18 cellular contexts compared by ENCODE assay signal in genomic region chr1:203311368-203312301, GRCh38. TPM values are rescaled to one million over a fixed set of nuclear protein-coding genes. Genes with fewer than 3 reads are reported as not detected.
DNase-seq lines count a peak whose midpoint lies in the region; ATAC-seq and TF ChIP-seq lines count a peak whose summit lies in the region.
"Had no signal": no experiment of that assay in that cellular context is flagged by ENCODE, and none has a peak within 500 bp of the region (broad histone marks: within the 10 kb centered on the region; RNA-seq: fewer than 3 reads in every experiment).

No MANE protein-coding gene starts in this region.

- intact Hi-C loops in activated B cell treated with CpG ODN at 0.5 μM for 24 hours (cut with micrococcal nuclease) = loop anchor here (1.0 kb wide), 1 partner anchor 9 kb away; no protein-coding TSS in a partner anchor

- H3K9me3 ChIP-seq in CD4-positive, CD25-positive, alpha-beta regulatory T cell (ENCODE audit: control insufficient read depth in 2 of 2, low read length in 2 of 2) = no peaks in the 10 kb centered on the region
- no peaks in the 10 kb centered on the region for H3K9me3 ChIP-seq in hepatocyte (ENCODE audit: low read depth)

- no peak for ATAC-seq in CD4-positive, CD25-positive, alpha-beta regulatory T cell (ENCODE audit: low read depth in 2 of 2)
- ATAC-seq in GM18867 (IDR thresholded peaks at IDR 0.05; ENCODE audit: unreplicated experiment) = peak; percentile 28
- ATAC-seq in activated B cell treated with CpG ODN at 0.5 μM for 24 hours (ENCODE audit: low read depth) = no peak
- ATAC-seq in GM21723 (IDR thresholded peaks at IDR 0.05; ENCODE audit: unreplicated experiment) = no peak
- ATAC-seq: activated T-cell treated with anti-CD3 and anti-CD28 coated beads, Interleukin-2, amount 50 U/mL, for 4 hours had no signal

- CTCF ChIA-PET in activated B cell treated with CpG ODN at 0.5 μM for 24 hours (lab: Charles Lee) = interaction anchor here (7.8 to 9.7 kb wide), 4 partner anchors 12 to 40 kb away, joined by 100 to 199 read pairs (median 158); no protein-coding TSS in a partner anchor

- no peak overlapping the region for H3K4me2 ChIP-seq in hepatocyte

- POLR2A ChIA-PET in activated B cell treated with CpG ODN at 0.5 μM for 24 hours (lab: Charles Lee) = interaction anchor here (2.8 to 14.7 kb wide), 5 partner anchors 11 to 30 kb away, joined by 21 to 1942 read pairs (median 194); no protein-coding TSS in a partner anchor

- peaks cover 53% of the 10 kb centered on the region for H3K36me3 Mint-ChIP-seq in CD4-positive, CD25-positive, alpha-beta regulatory T cell
- H3K36me3 Mint-ChIP-seq in activated B cell treated with CpG ODN at 0.5 μM for 24 hours (ENCODE audit: low read depth) = peaks cover 71% of the 10 kb centered on the region

- no peaks in the 10 kb centered on the region for H3K27me3 ChIP-seq in CD4-positive, CD25-positive, alpha-beta regulatory T cell (ENCODE audit: control insufficient read depth, insufficient read depth, low read length)
- H3K27me3 ChIP-seq in hepatocyte = no peaks in the 10 kb centered on the region

- H3K36me3 ChIP-seq in CD4-positive, CD25-positive, alpha-beta regulatory T cell (ENCODE audit: control insufficient read depth, insufficient read depth, low read length) = peaks cover 42% of the 10 kb centered on the region
- no peaks in the 10 kb centered on the region for H3K36me3 ChIP-seq in hepatocyte (replicated peaks; ENCODE audit: insufficient read depth, low read depth)

- peaks cover 51% of the 10 kb centered on the region for H3K4me1 ChIP-seq in CD4-positive, CD25-positive, alpha-beta regulatory T cell (ENCODE audit: control insufficient read depth, insufficient read depth, low read length, poor library complexity, severe bottlenecking)
- H3K4me1 ChIP-seq in hepatocyte (ENCODE audit: insufficient read depth) = peaks cover 33% of the 10 kb centered on the region

- H3K4me3 ChIP-seq in CD4-positive, CD25-positive, alpha-beta regulatory T cell (ENCODE audit: low read depth, low read length) = peak overlapping the region; percentile 19
- no peak overlapping the region for H3K4me3 ChIP-seq in hepatocyte
- H3K4me3 ChIP-seq: lung had no signal

- no peaks in the 10 kb centered on the region for H3K9me3 Mint-ChIP-seq in CD4-positive, CD25-positive, alpha-beta regulatory T cell
- no peaks in the 10 kb centered on the region for H3K9me3 Mint-ChIP-seq in activated B cell treated with CpG ODN at 0.5 μM for 24 hours
- H3K9me3 Mint-ChIP-seq: activated T-cell treated with anti-CD3 and anti-CD28 coated beads, Interleukin-2, amount 50 U/mL, for 4 hours; H9 had no signal

- WGBS in hepatocyte (ENCODE audit: low lambda C conversion rate, missing lambda C conversion rate) = 82% methylated on average over 3 of the region's 3 CpGs

- H3K9me2 ChIP-seq in hepatocyte (replicated peaks; ENCODE audit: insufficient read depth) = no peaks in the 10 kb centered on the region

- peaks cover 30% of the 10 kb centered on the region for H3K79me2 ChIP-seq in hepatocyte

- peak overlapping the region; percentile 69 to 74 (median 73) for H3K27ac Mint-ChIP-seq in CD4-positive, CD25-positive, alpha-beta regulatory T cell
- H3K27ac Mint-ChIP-seq in activated B cell treated with CpG ODN at 0.5 μM for 24 hours = peak overlapping the region; percentile 46
- H3K27ac Mint-ChIP-seq: H9 had no signal

- peak overlapping the region; percentile 17 to 100 (median 71) for H3K4me3 Mint-ChIP-seq in CD4-positive, CD25-positive, alpha-beta regulatory T cell
- H3K4me3 Mint-ChIP-seq in activated B cell treated with CpG ODN at 0.5 μM for 24 hours = peak overlapping the region; percentile 28
- H3K4me3 Mint-ChIP-seq: activated T-cell treated with anti-CD3 and anti-CD28 coated beads, Interleukin-2, amount 50 U/mL, for 4 hours; H9 had no signal

- peaks cover 21 to 70% (median 58%) of the 10 kb centered on the region in 4 donors for H3K4me1 Mint-ChIP-seq in CD4-positive, CD25-positive, alpha-beta regulatory T cell
- H3K4me1 Mint-ChIP-seq in activated B cell treated with CpG ODN at 0.5 μM for 24 hours = peaks cover 67% of the 10 kb centered on the region

- TF ChIP-seq CTCF in activated B cell treated with CpG ODN at 0.5 μM for 24 hours (IDR thresholded peaks at IDR 0.05) (no peak), hepatocyte (IDR thresholded peaks at IDR 0.05; ENCODE audit: poor library complexity) (no peak)

- H3K27me3 Mint-ChIP-seq in CD4-positive, CD25-positive, alpha-beta regulatory T cell = peaks cover 5% of the 10 kb centered on the region
- H3K27me3 Mint-ChIP-seq in activated B cell treated with CpG ODN at 0.5 μM for 24 hours = no peaks in the 10 kb centered on the region

- H4K20me1 ChIP-seq in hepatocyte (ENCODE audit: insufficient read depth, poor library complexity, severe bottlenecking) = peaks cover 30% of the 10 kb centered on the region

- H2AFZ ChIP-seq in hepatocyte = no peak overlapping the region
- H2AFZ ChIP-seq: parathyroid adenoma had no signal

- H3K27ac ChIP-seq in CD4-positive, CD25-positive, alpha-beta regulatory T cell (ENCODE audit: insufficient read depth, low read length, poor library complexity, severe bottlenecking) = no peak overlapping the region
- H3K27ac ChIP-seq in hepatocyte = no peak overlapping the region
- H3K27ac ChIP-seq: epithelial cell of prostate, parathyroid adenoma had no signal

- no peak for DNase-seq in CD4-positive, CD25-positive, alpha-beta regulatory T cell
- DNase-seq in activated B cell treated with CpG ODN at 0.5 μM for 24 hours (no peak), myocyte (ENCODE audit: low read depth) (peak; percentile 53), inferior parietal cortex (ENCODE audit: extremely low spot score) (no peak), hepatocyte (ENCODE audit: low spot score) (no peak), D341Med (ENCODE audit: low spot score) (no peak)
- DNase-seq: activated T-cell treated with anti-CD3 and anti-CD28 coated beads, Interleukin-2, amount 50 U/mL, for 4 hours; caudate nucleus; COR-L47; H9; NCI-H1105 treated with DMSO at 0.1 percent for 48 hours; NCI-H446 treated with DMSO at 0.1 percent for 48 hours; stimulated activated CD4-positive, alpha-beta T cell treated with anti-CD3 and anti-CD28 coated beads, Interleukin-2, amount 100 ng/mL, for 24 hours had no signal

RNA-seq across cellular contexts. Expression of gene BTG2, which starts 6.3 kb away (rescaled TPM):
- 1,002 TPM for total RNA-seq in CD4-positive, CD25-positive, alpha-beta regulatory T cell
- polyA plus RNA-seq in CD4-positive, CD25-positive, alpha-beta regulatory T cell = 100 to 1,000 TPM; 153 to 176 (median 165) TPM
- 419 and 448 TPM in 2 replicates for total RNA-seq in activated B cell treated with CpG ODN at 0.5 μM for 24 hours
- total RNA-seq in myocyte = 55.6 and 95.2 TPM in 2 replicates
- 33.6 TPM for polyA plus RNA-seq in myocyte (2012)
- 192 and 197 TPM in 2 replicates for total RNA-seq in hepatocyte
- 253 and 274 TPM in 2 replicates for polyA plus RNA-seq in hepatocyte

RNA-seq across cellular contexts. Expression of gene FMOD, which starts 39.3 kb away (rescaled TPM):
- not detected for total RNA-seq in CD4-positive, CD25-positive, alpha-beta regulatory T cell
- polyA plus RNA-seq in CD4-positive, CD25-positive, alpha-beta regulatory T cell = not detected
- total RNA-seq in activated B cell treated with CpG ODN at 0.5 μM for 24 hours (not detected in 2 replicates), myocyte (4.4 and 10.6 TPM in 2 replicates), hepatocyte (118 and 132 TPM in 2 replicates)
- polyA plus RNA-seq in myocyte (2012) = 1.7 TPM
- 125 and 161 TPM in 2 replicates for polyA plus RNA-seq in hepatocyte
- total RNA-seq: H9 had no signal

Comparison
In these comparisons a context has a peak if more than half of its experiments do, and no peak if none do; other contexts are left out.
1. RNA of gene FMOD, which starts 39.3 kb away (total RNA-seq): 118 to 132 TPM in hepatocyte; 4.4 to 10.6 TPM in myocyte, not detected in CD4-positive, CD25-positive, alpha-beta regulatory T cell (single experiment) and not detected in activated B cell treated with CpG ODN at 0.5 μM for 24 hours; every median in the first group is over 10 times any median in the second.